In the genomic region with DNA sequence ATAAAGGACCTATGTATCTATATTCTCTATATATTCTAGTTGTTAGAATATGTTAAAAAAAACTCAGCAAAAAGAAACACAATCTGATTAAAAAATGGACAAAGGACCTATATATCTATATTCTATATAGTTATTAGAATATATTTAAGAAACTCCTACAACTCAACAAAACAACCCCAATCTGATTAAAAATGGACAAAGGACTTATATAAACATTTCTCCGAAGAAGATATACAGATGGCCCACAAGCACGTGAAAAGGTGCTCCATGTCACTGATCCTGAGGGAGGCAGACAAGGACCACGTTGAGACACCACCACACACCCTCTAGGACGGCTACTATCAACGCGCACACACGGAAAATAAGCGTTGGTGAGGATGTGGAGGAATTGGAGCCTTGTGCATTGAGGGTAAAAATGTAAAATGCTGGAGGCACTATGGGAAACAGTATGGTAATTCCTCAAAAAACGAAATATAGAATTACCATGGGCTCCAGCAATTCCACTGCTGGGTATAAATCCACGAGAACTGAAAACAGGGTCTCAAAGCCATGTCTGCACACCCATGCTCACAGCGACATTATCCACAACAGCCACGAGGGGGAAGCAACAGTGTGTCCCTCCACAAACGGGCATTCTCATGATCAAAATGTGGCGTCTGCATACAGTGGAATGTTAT, we compare ENCODE assay signal across 1 cellular context.
TF ChIP-seq lines count a peak whose summit lies in the region.

No MANE protein-coding gene starts in this region.

TF ChIP-seq in K562, 482 proteins besides CTCF, POLR2A, EP300 and RAD21 (continued from another document and continues in another):
- TF ChIP-seq SPI1 (IDR thresholded peaks at IDR 0.05; ENCODE audit: borderline replicate concordance, low read depth, low read length) (no peak), RFX5 (IDR thresholded peaks at IDR 0.05; ENCODE audit: low read depth, low read length) (0 out of 2 replicates have a peak, but pooled peaks have one; percentile 67), ETV5 (CRISPR knock-in tag; IDR thresholded peaks at IDR 0.05; ENCODE audit: low read depth) (no peak), SNIP1 (IDR thresholded peaks at IDR 0.05; ENCODE audit: low read depth) (no peak), CC2D1A (IDR thresholded peaks at IDR 0.05) (no peak), SETDB1 (IDR thresholded peaks at IDR 0.05; ENCODE audit: low read length) (no peak), ARID3A (IDR thresholded peaks at IDR 0.05; ENCODE audit: borderline replicate concordance, low read depth, low read length) (peak; percentile 99), JUND (IDR thresholded peaks at IDR 0.05; ENCODE audit: borderline replicate concordance, low read depth, low read length) (peak; percentile 83), JUND (tag; IDR thresholded peaks at IDR 0.05; ENCODE audit: borderline replicate concordance, low read depth, low read length) (no peak), SUPT5H (IDR thresholded peaks at IDR 0.05) (no peak), BACH1 (tag; IDR thresholded peaks at IDR 0.05) (no peak), KLF10 (CRISPR knock-in tag; IDR thresholded peaks at IDR 0.05) (no peak), TAF9B (IDR thresholded peaks at IDR 0.05; ENCODE audit: partially characterized antibody) (no peak), THRB (CRISPR knock-in tag; conservative IDR thresholded peaks at IDR 0.05) (no peak), MXI1 (IDR thresholded peaks at IDR 0.05; ENCODE audit: low read depth, low read length) (peak; percentile 88), LEF1 (IDR thresholded peaks at IDR 0.05) (no peak), E2F8 (IDR thresholded peaks at IDR 0.05; ENCODE audit: low read depth, partially characterized antibody) (no peak), CBFA2T3 (IDR thresholded peaks at IDR 0.05) (no peak), NR4A1 (CRISPR knock-in tag; IDR thresholded peaks at IDR 0.05) (no peak), NR4A1 (tag; IDR thresholded peaks at IDR 0.05) (no peak), MAX (CRISPR knock-in tag; IDR thresholded peaks at IDR 0.05) (no peak), ZKSCAN3 (CRISPR knock-in tag; IDR thresholded peaks at IDR 0.05) (no peak), RUNX1 (IDR thresholded peaks at IDR 0.05; ENCODE audit: low read depth) (no peak), FOXP1 (CRISPR knock-in tag; IDR thresholded peaks at IDR 0.05) (no peak)
- TF ChIP-seq, protein P1, sequence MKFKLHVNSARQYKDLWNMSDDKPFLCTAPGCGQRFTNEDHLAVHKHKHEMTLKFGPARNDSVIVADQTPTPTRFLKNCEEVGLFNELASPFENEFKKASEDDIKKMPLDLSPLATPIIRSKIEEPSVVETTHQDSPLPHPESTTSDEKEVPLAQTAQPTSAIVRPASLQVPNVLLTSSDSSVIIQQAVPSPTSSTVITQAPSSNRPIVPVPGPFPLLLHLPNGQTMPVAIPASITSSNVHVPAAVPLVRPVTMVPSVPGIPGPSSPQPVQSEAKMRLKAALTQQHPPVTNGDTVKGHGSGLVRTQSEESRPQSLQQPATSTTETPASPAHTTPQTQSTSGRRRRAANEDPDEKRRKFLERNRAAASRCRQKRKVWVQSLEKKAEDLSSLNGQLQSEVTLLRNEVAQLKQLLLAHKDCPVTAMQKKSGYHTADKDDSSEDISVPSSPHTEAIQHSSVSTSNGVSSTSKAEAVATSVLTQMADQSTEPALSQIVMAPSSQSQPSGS (CRISPR knock-in tag; IDR thresholded peaks at IDR 0.05) = no peak
- TF ChIP-seq, protein P2, sequence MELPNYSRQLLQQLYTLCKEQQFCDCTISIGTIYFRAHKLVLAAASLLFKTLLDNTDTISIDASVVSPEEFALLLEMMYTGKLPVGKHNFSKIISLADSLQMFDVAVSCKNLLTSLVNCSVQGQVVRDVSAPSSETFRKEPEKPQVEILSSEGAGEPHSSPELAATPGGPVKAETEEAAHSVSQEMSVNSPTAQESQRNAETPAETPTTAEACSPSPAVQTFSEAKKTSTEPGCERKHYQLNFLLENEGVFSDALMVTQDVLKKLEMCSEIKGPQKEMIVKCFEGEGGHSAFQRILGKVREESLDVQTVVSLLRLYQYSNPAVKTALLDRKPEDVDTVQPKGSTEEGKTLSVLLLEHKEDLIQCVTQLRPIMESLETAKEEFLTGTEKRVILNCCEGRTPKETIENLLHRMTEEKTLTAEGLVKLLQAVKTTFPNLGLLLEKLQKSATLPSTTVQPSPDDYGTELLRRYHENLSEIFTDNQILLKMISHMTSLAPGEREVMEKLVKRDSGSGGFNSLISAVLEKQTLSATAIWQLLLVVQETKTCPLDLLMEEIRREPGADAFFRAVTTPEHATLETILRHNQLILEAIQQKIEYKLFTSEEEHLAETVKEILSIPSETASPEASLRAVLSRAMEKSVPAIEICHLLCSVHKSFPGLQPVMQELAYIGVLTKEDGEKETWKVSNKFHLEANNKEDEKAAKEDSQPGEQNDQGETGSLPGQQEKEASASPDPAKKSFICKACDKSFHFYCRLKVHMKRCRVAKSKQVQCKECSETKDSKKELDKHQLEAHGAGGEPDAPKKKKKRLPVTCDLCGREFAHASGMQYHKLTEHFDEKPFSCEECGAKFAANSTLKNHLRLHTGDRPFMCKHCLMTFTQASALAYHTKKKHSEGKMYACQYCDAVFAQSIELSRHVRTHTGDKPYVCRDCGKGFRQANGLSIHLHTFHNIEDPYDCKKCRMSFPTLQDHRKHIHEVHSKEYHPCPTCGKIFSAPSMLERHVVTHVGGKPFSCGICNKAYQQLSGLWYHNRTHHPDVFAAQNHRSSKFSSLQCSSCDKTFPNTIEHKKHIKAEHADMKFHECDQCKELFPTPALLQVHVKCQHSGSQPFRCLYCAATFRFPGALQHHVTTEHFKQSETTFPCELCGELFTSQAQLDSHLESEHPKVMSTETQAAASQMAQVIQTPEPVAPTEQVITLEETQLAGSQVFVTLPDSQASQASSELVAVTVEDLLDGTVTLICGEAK (IDR thresholded peaks at IDR 0.05) = no peak
- TF ChIP-seq, protein P2 (CRISPR knock-in tag; IDR thresholded peaks at IDR 0.05) = no peak
- TF ChIP-seq, protein P3, sequence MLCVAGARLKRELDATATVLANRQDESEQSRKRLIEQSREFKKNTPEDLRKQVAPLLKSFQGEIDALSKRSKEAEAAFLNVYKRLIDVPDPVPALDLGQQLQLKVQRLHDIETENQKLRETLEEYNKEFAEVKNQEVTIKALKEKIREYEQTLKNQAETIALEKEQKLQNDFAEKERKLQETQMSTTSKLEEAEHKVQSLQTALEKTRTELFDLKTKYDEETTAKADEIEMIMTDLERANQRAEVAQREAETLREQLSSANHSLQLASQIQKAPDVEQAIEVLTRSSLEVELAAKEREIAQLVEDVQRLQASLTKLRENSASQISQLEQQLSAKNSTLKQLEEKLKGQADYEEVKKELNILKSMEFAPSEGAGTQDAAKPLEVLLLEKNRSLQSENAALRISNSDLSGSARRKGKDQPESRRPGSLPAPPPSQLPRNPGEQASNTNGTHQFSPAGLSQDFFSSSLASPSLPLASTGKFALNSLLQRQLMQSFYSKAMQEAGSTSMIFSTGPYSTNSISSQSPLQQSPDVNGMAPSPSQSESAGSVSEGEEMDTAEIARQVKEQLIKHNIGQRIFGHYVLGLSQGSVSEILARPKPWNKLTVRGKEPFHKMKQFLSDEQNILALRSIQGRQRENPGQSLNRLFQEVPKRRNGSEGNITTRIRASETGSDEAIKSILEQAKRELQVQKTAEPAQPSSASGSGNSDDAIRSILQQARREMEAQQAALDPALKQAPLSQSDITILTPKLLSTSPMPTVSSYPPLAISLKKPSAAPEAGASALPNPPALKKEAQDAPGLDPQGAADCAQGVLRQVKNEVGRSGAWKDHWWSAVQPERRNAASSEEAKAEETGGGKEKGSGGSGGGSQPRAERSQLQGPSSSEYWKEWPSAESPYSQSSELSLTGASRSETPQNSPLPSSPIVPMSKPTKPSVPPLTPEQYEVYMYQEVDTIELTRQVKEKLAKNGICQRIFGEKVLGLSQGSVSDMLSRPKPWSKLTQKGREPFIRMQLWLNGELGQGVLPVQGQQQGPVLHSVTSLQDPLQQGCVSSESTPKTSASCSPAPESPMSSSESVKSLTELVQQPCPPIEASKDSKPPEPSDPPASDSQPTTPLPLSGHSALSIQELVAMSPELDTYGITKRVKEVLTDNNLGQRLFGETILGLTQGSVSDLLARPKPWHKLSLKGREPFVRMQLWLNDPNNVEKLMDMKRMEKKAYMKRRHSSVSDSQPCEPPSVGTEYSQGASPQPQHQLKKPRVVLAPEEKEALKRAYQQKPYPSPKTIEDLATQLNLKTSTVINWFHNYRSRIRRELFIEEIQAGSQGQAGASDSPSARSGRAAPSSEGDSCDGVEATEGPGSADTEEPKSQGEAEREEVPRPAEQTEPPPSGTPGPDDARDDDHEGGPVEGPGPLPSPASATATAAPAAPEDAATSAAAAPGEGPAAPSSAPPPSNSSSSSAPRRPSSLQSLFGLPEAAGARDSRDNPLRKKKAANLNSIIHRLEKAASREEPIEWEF (CRISPR knock-in tag; IDR thresholded peaks at IDR 0.05) = no peak
